Comparison of ENCODE assay signal across 1 cellular context in the genomic region with DNA sequence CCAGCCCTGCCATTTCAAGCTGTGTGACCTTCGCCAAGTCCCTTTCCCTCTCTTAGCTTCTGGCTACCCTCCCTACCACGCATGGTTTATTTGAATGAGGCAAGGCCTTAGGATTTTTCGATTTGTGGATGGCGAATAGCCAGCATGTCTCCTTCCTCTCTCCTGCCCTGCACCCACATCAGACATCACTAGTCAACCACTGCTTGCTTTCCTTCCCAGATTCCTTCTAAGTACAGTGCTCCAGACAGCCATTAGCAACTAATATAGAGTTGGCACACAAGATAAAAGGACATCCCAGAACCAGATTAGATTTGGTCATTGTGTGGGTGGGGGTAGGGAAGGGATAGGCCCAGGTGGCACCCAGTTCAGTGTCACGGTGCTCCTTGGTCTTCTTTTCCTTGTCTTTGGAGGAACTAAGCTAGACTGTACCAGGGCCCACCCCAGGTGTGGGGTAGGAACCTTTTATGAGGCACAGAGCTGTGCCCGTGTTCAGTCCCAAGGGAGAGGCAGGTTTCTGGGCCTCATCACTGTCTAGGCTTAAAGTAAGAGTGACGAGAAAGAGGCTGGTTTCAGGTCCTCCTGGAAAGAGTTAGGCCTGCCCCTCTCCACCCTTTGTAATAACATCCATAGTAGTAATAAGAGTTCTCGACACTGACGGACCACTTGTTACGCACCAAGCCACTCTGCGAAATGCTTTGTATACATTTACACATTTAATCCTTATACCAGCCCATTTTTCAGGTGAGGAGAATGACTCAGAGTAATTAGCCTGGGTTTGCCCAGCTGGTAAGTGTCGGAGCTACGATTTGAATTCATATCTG.
TF ChIP-seq lines count a peak whose summit lies in the region.

No MANE protein-coding gene starts in this region.

TF ChIP-seq in WTC11, 78 proteins besides CTCF, POLR2A, EP300 and RAD21 (continued from another document):
- TF ChIP-seq, protein P1, sequence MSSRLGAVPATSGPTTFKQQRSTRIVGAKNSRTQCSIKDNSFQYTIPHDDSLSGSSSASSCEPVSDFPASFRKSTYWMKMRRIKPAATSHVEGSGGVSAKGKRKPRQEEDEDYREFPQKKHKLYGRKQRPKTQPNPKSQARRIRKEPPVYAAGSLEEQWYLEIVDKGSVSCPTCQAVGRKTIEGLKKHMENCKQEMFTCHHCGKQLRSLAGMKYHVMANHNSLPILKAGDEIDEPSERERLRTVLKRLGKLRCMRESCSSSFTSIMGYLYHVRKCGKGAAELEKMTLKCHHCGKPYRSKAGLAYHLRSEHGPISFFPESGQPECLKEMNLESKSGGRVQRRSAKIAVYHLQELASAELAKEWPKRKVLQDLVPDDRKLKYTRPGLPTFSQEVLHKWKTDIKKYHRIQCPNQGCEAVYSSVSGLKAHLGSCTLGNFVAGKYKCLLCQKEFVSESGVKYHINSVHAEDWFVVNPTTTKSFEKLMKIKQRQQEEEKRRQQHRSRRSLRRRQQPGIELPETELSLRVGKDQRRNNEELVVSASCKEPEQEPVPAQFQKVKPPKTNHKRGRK (CRISPR knock-in tag; IDR thresholded peaks at IDR 0.05; ENCODE audit: borderline replicate concordance): no peak
- TF ChIP-seq SOX15 (CRISPR knock-in tag; IDR thresholded peaks at IDR 0.05) (no peak), ZNF263 (CRISPR knock-in tag; IDR thresholded peaks at IDR 0.05; ENCODE audit: low read depth) (no peak), RELA (CRISPR knock-in tag; IDR thresholded peaks at IDR 0.05; ENCODE audit: borderline replicate concordance) (no peak), NR1H2 (CRISPR knock-in tag; IDR thresholded peaks at IDR 0.05) (no peak), ZMAT4 (CRISPR knock-in tag; IDR thresholded peaks at IDR 0.05) (no peak)
